ENCODE assay signal across 9 cellular contexts in genomic region chr2:160353166-160353565, GRCh38.
DNase-seq lines count a peak whose midpoint lies in the region; TF ChIP-seq lines count a peak whose summit lies in the region.
"Had no signal": no experiment of that assay in that cellular context is flagged by ENCODE, and none has a peak within 500 bp of the region (broad histone marks: within the 10 kb centered on the region; RNA-seq: fewer than 3 reads in every experiment).

No MANE protein-coding gene starts in this region.

- no peak overlapping the region for H3K4me3 ChIP-seq in fibroblast of mammary gland (ENCODE audit: control insufficient read depth, low read depth, low read length)

- H3K27ac Mint-ChIP-seq in nephron progenitor cell = no peak overlapping the region
- H3K27ac Mint-ChIP-seq: T-helper 1 cell treated with Interleukin-12 subunit alpha and Interleukin-12 subunit beta and Interleukin-4 antibody, amounts not matched to agents 30 μg/mL and 1 μg/mL, for 36 hours had no signal

- no peaks in the 10 kb centered on the region for H3K27me3 Mint-ChIP-seq in nephron progenitor cell (ENCODE audit: low read depth, poor library complexity)

- DNase-seq in COLO668 (lab: John Stamatoyannopoulos, UW; ENCODE audit: unreplicated experiment) (peak; percentile 8), GM20000 (ENCODE audit: low spot score) (peak; percentile 4), RPMI8226 (peak; percentile 22), fibroblast of mammary gland (ENCODE audit: low read depth) (no peak), NCI-H146 treated with DMSO at 0.1 percent for 48 hours (lab: John Stamatoyannopoulos, UW; ENCODE audit: unreplicated experiment) (no peak), nephron progenitor cell (no peak), nucleus accumbens (lab: John Stamatoyannopoulos, UW) (no peak), NCI-H510A (lab: John Stamatoyannopoulos, UW) (no peak)

- H3K4me3 Mint-ChIP-seq in nephron progenitor cell = no peak overlapping the region
- H3K4me3 Mint-ChIP-seq: T-helper 1 cell treated with Interleukin-12 subunit alpha and Interleukin-12 subunit beta and Interleukin-4 antibody, amounts not matched to agents 30 μg/mL and 1 μg/mL, for 36 hours had no signal

- peaks cover 20% of the 10 kb centered on the region for H3K4me1 Mint-ChIP-seq in nephron progenitor cell

- H3K9me3 Mint-ChIP-seq in nephron progenitor cell = no peaks in the 10 kb centered on the region
- H3K9me3 Mint-ChIP-seq: T-helper 1 cell treated with Interleukin-12 subunit alpha and Interleukin-12 subunit beta and Interleukin-4 antibody, amounts not matched to agents 30 μg/mL and 1 μg/mL, for 36 hours had no signal

- peaks cover 31% of the 10 kb centered on the region for H3K36me3 Mint-ChIP-seq in nephron progenitor cell (ENCODE audit: low read depth)

- TF ChIP-seq CTCF in GM20000 (IDR thresholded peaks at IDR 0.05; ENCODE audit: extremely low read depth, missing control alignments) (peak; percentile 22), fibroblast of mammary gland (conservative IDR thresholded peaks at IDR 0.05; ENCODE audit: control insufficient read depth, insufficient read depth, low read depth, low read length) (peak; percentile 10), nephron progenitor cell (IDR thresholded peaks at IDR 0.05) (no peak)

Comparison
In these comparisons a context has a peak if more than half of its experiments do, and no peak if none do; other contexts are left out.
1. DNase-seq: peak in COLO668 (single experiment), GM20000 (single experiment) and RPMI8226 (single experiment); none in fibroblast of mammary gland (single experiment), NCI-H146 treated with DMSO at 0.1 percent for 48 hours (single experiment), nephron progenitor cell (single experiment), nucleus accumbens (0 of 56) and NCI-H510A (single experiment).